In genomic region chr5:180649297-180650039, GRCh38 we compare ENCODE assay signal across 9 cellular contexts. TPM values are rescaled to one million over a fixed set of nuclear protein-coding genes. Genes with fewer than 3 reads are reported as not detected.
A peak's percentile ranks its signal among the peaks of the same experiment; 100 is the strongest.
DNase-seq lines count a peak whose midpoint lies in the region; ATAC-seq, FAIRE-seq and TF ChIP-seq lines count a peak whose summit lies in the region.
"Had no signal": no experiment of that assay in that cellular context is flagged by ENCODE, and none has a peak within 500 bp of the region (broad histone marks: within the 10 kb centered on the region; RNA-seq: fewer than 3 reads in every experiment).

TSS of gene FLT4 (minus strand) at chr5:180649600. CDS start at chr5:180649545, 55 bp downstream.

- no peaks in the 10 kb centered on the region for H3K9me3 ChIP-seq in upper lobe of right lung

- intact Hi-C loops in upper lobe of right lung (cut with DNase I): no loop called here

- H3K27me3 Mint-ChIP-seq in activated T-cell treated with anti-CD3 and anti-CD28 coated beads, Interleukin-2, amount 50 U/mL, for 24 hours: peaks cover 57% of the 10 kb centered on the region

- H3K36me3 ChIP-seq in bronchial epithelial cell (ENCODE audit: control insufficient read depth, insufficient read depth, low read length): no peaks in the 10 kb centered on the region
- no peaks in the 10 kb centered on the region for H3K36me3 ChIP-seq in upper lobe of right lung

- no peaks in the 10 kb centered on the region for H3K9me3 Mint-ChIP-seq in activated T-cell treated with anti-CD3 and anti-CD28 coated beads, Interleukin-2, amount 50 U/mL, for 24 hours

- H3K4me1 Mint-ChIP-seq in activated T-cell treated with anti-CD3 and anti-CD28 coated beads, Interleukin-2, amount 50 U/mL, for 24 hours (ENCODE audit: low read depth): peaks cover 13% of the 10 kb centered on the region

- FAIRE-seq in bronchial epithelial cell (lab: Jason Lieb, UNC): no peak

- peak within 1 kb of the TSS; percentile 77 for H3K4me3 Mint-ChIP-seq in activated T-cell treated with anti-CD3 and anti-CD28 coated beads, Interleukin-2, amount 50 U/mL, for 24 hours

- H3K27ac ChIP-seq in upper lobe of right lung: no peak within 1 kb of the TSS

- H3K36me3 Mint-ChIP-seq in activated T-cell treated with anti-CD3 and anti-CD28 coated beads, Interleukin-2, amount 50 U/mL, for 24 hours (ENCODE audit: low read depth): no peaks in the 10 kb centered on the region

- no peak within 1 kb of the TSS for H3K27ac Mint-ChIP-seq in activated T-cell treated with anti-CD3 and anti-CD28 coated beads, Interleukin-2, amount 50 U/mL, for 24 hours

- ATAC-seq in upper lobe of right lung: peak; percentile 22

- peaks cover 6% of the 10 kb centered on the region for H3K4me1 ChIP-seq in upper lobe of right lung

- no peak for DNase-seq in activated T-cell treated with anti-CD3 and anti-CD28 coated beads, Interleukin-2, amount 50 U/mL, for 24 hours
- DNase-seq in activated T-cell treated with anti-CD3 and anti-CD28 coated beads for 4 hours: no peak
- no peak for DNase-seq in bronchial epithelial cell (ENCODE audit: low read depth)
- DNase-seq in lung microvascular endothelial cell (ENCODE audit: low read depth in 2 of 2): peak in 1 of 2 donors; percentile 62
- peak; percentile 54 for DNase-seq in upper lobe of right lung
- DNase-seq in NCI-H1436 (lab: John Stamatoyannopoulos, UW): no peak
- no peak for DNase-seq in NCI-H2196 treated with DMSO at 0.1 percent for 48 hours (lab: John Stamatoyannopoulos, UW; ENCODE audit: unreplicated experiment)
- no peak for DNase-seq in DMS53 (lab: John Stamatoyannopoulos, UW)
- DNase-seq: DMS79 treated with DMSO at 0.1 percent for 48 hours had no signal

- TF ChIP-seq CTCF in bronchial epithelial cell (IDR thresholded peaks at IDR 0.05; ENCODE audit: insufficient read depth, low read length, severe bottlenecking) (no peak), upper lobe of right lung (IDR thresholded peaks at IDR 0.05) (no peak)

- H3K27me3 ChIP-seq in bronchial epithelial cell (ENCODE audit: control insufficient read depth, insufficient read depth, low read length) (peaks cover 7% of the 10 kb centered on the region), upper lobe of right lung (peaks cover 45% of the 10 kb centered on the region)

- H3K4me3 ChIP-seq in bronchial epithelial cell (ENCODE audit: low read depth, low read length) (peak within 1 kb of the TSS; percentile 19), upper lobe of right lung (peak within 1 kb of the TSS; percentile 47)

RNA-seq across cellular contexts. Expression of gene FLT4, which starts in this region (rescaled TPM):
- total RNA-seq in bronchial epithelial cell (under 0.01 TPM in 1 of 2 replicates, not detected in the other), lung microvascular endothelial cell (156 and 289 TPM in 2 replicates), upper lobe of right lung (38.6 TPM)

Comparison
In these comparisons a context has a peak if more than half of its experiments do, and no peak if none do; other contexts are left out.
1. RNA of gene FLT4 (total RNA-seq): 156 to 289 TPM in lung microvascular endothelial cell and 38.6 TPM in upper lobe of right lung (single experiment); under 0.01 TPM in bronchial epithelial cell; every median in the first group is over 10 times any median in the second.